8 cellular contexts compared by ENCODE assay signal in the genomic region with DNA sequence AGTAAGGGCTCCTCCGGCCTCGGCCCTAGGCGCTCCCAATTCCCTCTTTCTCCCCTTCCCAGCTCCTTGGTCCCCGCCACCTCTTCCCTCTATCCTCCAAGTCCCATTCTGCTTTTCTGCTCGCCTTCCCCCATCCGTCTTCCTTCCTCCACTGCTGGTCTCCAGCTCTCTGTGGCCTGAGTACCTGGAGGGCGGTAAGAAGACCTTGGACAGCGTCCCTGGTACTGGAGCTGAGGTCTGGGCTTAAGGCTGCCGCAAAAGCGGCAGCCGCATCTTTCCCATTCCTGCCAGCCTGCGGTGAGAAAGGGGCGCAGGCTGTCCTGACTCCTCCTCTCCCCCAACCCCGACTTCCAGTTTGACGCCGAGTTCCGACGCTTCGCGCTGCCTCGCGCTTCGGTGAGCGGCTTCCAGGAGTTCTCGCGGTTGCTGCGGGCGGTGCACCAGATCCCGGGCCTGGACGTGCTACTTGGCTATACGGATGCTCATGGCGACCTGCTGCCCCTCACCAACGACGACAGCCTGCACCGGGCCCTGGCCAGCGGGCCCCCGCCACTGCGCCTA. TPM values are rescaled to one million over a fixed set of nuclear protein-coding genes. Genes with fewer than 3 reads are reported as not detected.
A peak's percentile ranks its signal among the peaks of the same experiment; 100 is the strongest.
DNase-seq lines count a peak whose midpoint lies in the region; ATAC-seq and TF ChIP-seq lines count a peak whose summit lies in the region.

No MANE protein-coding gene starts in this region.

- peak overlapping the region; percentile 91 to 96 for H3K27ac Mint-ChIP-seq in effector memory CD8-positive, alpha-beta T cell

- H3K36me3 Mint-ChIP-seq in effector memory CD8-positive, alpha-beta T cell (ENCODE audit: insufficient read depth), result peaks cover 31% of the 10 kb centered on the region

- H3K27ac ChIP-seq in 22Rv1, result peak overlapping the region; percentile 93
- no peak overlapping the region for H3K27ac ChIP-seq in SJSA1
- H3K27ac ChIP-seq in muscle layer of duodenum (ENCODE audit: low read length), result peak overlapping the region; percentile 56

- H3K4me1 ChIP-seq in SJSA1 (replicated peaks) (peaks cover 29% of the 10 kb centered on the region), muscle layer of duodenum (ENCODE audit: control insufficient read depth in 1 of 2, insufficient read depth in 2 of 2, low read length in 2 of 2) (peaks cover 3 to 29% of the 10 kb centered on the region in 2 donors)

- H3K9me3 ChIP-seq in SJSA1 (replicated peaks) (peaks cover 2% of the 10 kb centered on the region; the same call in 1 of the 2 replicates), muscle layer of duodenum (ENCODE audit: control insufficient read depth in 1 of 2, low read length in 2 of 2) (no peaks in the 10 kb centered on the region)

- H3K4me1 Mint-ChIP-seq in effector memory CD8-positive, alpha-beta T cell (ENCODE audit: low read depth in 2 of 2), result peaks cover 17 to 22% of the 10 kb centered on the region in 2 donors

- H3K4me3 ChIP-seq in GM12864 (ENCODE audit: low read depth, low read length), result peak overlapping the region; percentile 67
- peak overlapping the region; percentile 77 for H3K4me3 ChIP-seq in SJSA1
- peak overlapping the region; percentile 60 to 88 for H3K4me3 ChIP-seq in muscle layer of duodenum (ENCODE audit: low read depth in 1 of 2, low read length in 2 of 2)

- peak overlapping the region; percentile 88 to 92 for H3K4me3 Mint-ChIP-seq in effector memory CD8-positive, alpha-beta T cell

- TF ChIP-seq CTCF in 22Rv1 (IDR thresholded peaks at IDR 0.05) (no peak), GM12864 (IDR thresholded peaks at IDR 0.05; ENCODE audit: low read depth, low read length, missing control alignments) (no peak)

- no peaks in the 10 kb centered on the region for H3K27me3 Mint-ChIP-seq in effector memory CD8-positive, alpha-beta T cell

- DNase-seq in GM12864 (ENCODE audit: low read depth) (no peak), SJSA1 (ENCODE audit: low read depth in 1 of 2, low spot score in 2 of 2) (no peak), GDM1 (lab: John Stamatoyannopoulos, UW) (no peak), NCI-H1048 (lab: John Stamatoyannopoulos, UW) (no peak), OCI-M2 (lab: John Stamatoyannopoulos, UW; ENCODE audit: unreplicated experiment) (no peak)
- no peak for DNase-seq in effector memory CD8-positive, alpha-beta T cell

- ATAC-seq in effector memory CD8-positive, alpha-beta T cell (replicated peaks), result no peak

- no peaks in the 10 kb centered on the region for H3K9me3 Mint-ChIP-seq in effector memory CD8-positive, alpha-beta T cell

- H3K27me3 ChIP-seq in SJSA1 (replicated peaks), result no peaks in the 10 kb centered on the region
- H3K27me3 ChIP-seq in muscle layer of duodenum (ENCODE audit: low read depth, low read length), result no peaks in the 10 kb centered on the region

- peaks cover 35% of the 10 kb centered on the region for H3K36me3 ChIP-seq in SJSA1
- H3K36me3 ChIP-seq in muscle layer of duodenum (ENCODE audit: control insufficient read depth in 1 of 2, insufficient read depth in 2 of 2, low read length in 2 of 2), result peaks cover 0 to 32% of the 10 kb centered on the region in 2 donors

RNA-seq across cellular contexts. Expression of a gene that starts 0.4 kb away (rescaled TPM):
- total RNA-seq in SJSA1 (2014; rRNA removed; shearing (Covaris generic)), result 0.26 TPM in 1 of 2 replicates, not detected in the other

RNA-seq across cellular contexts. Expression of a gene that starts 1.1 kb away (rescaled TPM):
- total RNA-seq in SJSA1 (2014; rRNA removed; shearing (Covaris generic)), result 22.6 and 33.0 TPM in 2 replicates

RNA-seq across cellular contexts. Expression of a gene that starts 5.4 kb away (rescaled TPM):
- 5.1 TPM in 2 replicates for total RNA-seq in SJSA1 (2014; rRNA removed; shearing (Covaris generic))

RNA-seq across cellular contexts. Expression of a gene that starts 5.4 kb away (rescaled TPM):
- total RNA-seq in SJSA1 (2014; rRNA removed; shearing (Covaris generic)), result 0.32 TPM in 1 of 2 replicates, not detected in the other

RNA-seq across cellular contexts. Expression of a gene that starts 16.2 kb away (rescaled TPM):
- 5.2 and 7.6 TPM in 2 replicates for total RNA-seq in SJSA1 (2014; rRNA removed; shearing (Covaris generic))
